18 cellular contexts compared by ENCODE assay signal in the genomic region with DNA sequence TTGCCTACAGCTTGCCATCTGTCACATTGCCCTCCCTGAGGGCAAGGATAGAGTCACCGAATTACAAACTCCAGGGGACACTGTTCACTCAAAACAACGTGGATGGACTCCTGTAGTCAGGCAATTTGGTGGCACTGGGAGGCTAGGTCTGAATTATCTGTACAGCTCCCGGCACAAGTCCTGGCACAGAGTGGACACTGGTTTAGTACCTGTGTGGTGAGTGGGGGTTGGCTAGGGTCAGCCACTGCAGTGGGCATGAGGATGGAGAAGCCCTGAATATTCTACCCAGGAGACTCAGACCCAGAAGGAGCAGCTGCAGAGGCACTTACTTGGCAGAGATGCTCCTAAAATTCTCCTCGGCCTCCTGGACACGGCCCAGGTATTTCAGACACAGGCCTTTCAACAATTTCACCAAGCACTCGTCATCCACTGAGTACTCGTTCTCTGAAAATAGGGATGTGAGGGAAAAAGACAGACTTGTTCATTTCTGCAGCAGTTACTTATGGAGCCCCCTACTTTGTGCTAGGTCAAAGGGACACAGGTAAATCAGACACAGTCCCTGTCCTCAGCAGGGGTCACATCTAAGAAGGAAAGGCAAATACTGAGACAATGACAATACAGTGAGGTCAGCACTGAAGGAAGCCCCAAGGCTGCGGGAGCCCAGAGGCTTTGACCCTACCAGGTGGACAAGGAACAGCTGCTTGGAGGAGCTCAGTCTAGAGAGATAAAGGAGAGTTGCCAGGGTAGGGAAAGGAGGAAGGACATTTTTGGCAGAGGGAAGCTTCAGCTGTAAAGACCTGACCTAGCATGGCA. TPM values are rescaled to one million over a fixed set of nuclear protein-coding genes. Genes with fewer than 3 reads are reported as not detected.
DNase-seq lines count a peak whose midpoint lies in the region; ATAC-seq and TF ChIP-seq lines count a peak whose summit lies in the region.
"Had no signal": no experiment of that assay in that cellular context is flagged by ENCODE, and none has a peak within 500 bp of the region (broad histone marks: within the 10 kb centered on the region; RNA-seq: fewer than 3 reads in every experiment).

No MANE protein-coding gene starts in this region.

- H3K79me2 ChIP-seq in mesendoderm (ENCODE audit: control insufficient read depth, insufficient read depth, low read length) (no peaks in the 10 kb centered on the region), PC-9 (ENCODE audit: low read depth) (no peaks in the 10 kb centered on the region)

- no peaks in the 10 kb centered on the region for H3K4me1 ChIP-seq in mesendoderm (ENCODE audit: control insufficient read depth, low read depth, low read length)
- peaks cover 0 to 11% (median 4%) of the 10 kb centered on the region in 4 donors for H3K4me1 ChIP-seq in stomach
- H3K4me1 ChIP-seq in PC-9 (replicated peaks; ENCODE audit: insufficient read depth), result no peaks in the 10 kb centered on the region
- H3K4me1 ChIP-seq: A549, Caco-2 had no signal

- no peak overlapping the region for H3K23ac ChIP-seq in mesendoderm (ENCODE audit: low read length)

- H3K4ac ChIP-seq in mesendoderm (ENCODE audit: low read depth, low read length), result no peak overlapping the region

- H4K5ac ChIP-seq in mesendoderm (ENCODE audit: low read length), result no peak overlapping the region

- no peak for ATAC-seq in GM19397 (IDR thresholded peaks at IDR 0.05; ENCODE audit: unreplicated experiment)
- ATAC-seq: GM23338, HCT116 had no signal

- H3K79me1 ChIP-seq in mesendoderm (ENCODE audit: low read length), result no peaks in the 10 kb centered on the region

- no peak overlapping the region for H2AK5ac ChIP-seq in mesendoderm (ENCODE audit: low read length)

- no peaks in the 10 kb centered on the region for H3K9me3 ChIP-seq in stomach
- H3K9me3 ChIP-seq in PC-9 (ENCODE audit: insufficient read depth, low read depth), result no peaks in the 10 kb centered on the region
- H3K9me3 ChIP-seq: A549, Caco-2 had no signal

- peak; percentile 42 for DNase-seq in activated CD8-positive, alpha-beta memory T cell treated with anti-CD3 and anti-CD28 coated beads for 24 hours
- DNase-seq in activated CD8-positive, alpha-beta memory T cell treated with anti-CD3 and anti-CD28 coated beads, Interleukin-2, amount 50 U/mL, for 48 hours, result no peak
- DNase-seq in cerebellum (ENCODE audit: low spot score) (peak; percentile 39), mesendoderm (peak; percentile 29), stomach (peak; percentile 5), PC-9 (no peak), T-helper 9 cell (no peak)
- DNase-seq: AML-193; Caco-2; CD4-positive, alpha-beta T cell; GDM1; H7 had no signal

- BruUV-seq in PC-9 (replicated peaks; lab: Mats Ljungman, UMichigan), result no TSS peak

- H3K4me2 ChIP-seq in mesendoderm (ENCODE audit: low read length) (no peak overlapping the region), PC-9 (no peak overlapping the region)
- H3K4me2 ChIP-seq: A549, GM23338 had no signal

- no peak overlapping the region for H4K8ac ChIP-seq in mesendoderm (ENCODE audit: low read depth, low read length)

- no peaks in the 10 kb centered on the region for H4K20me1 ChIP-seq in PC-9 (ENCODE audit: insufficient read depth)

- no CpG with 5 or more reads among the region's 8 CpGs for WGBS in mesendoderm (ENCODE audit: extremely low coverage, insufficient coverage, low lambda C conversion rate)
- WGBS in stomach, 5 donors, result 78 to 93% (median 88%) methylated on average over 8 of the region's 8 CpGs

- intact Hi-C loops in stomach (cut with DNase I; ENCODE audit: low total_unique reads), result no loop called here
- intact Hi-C loops in PC-9 (cut with micrococcal nuclease; ENCODE audit: unreplicated experiment), result loop anchor here (10.0 kb wide), 1 partner anchor 515 kb away; no protein-coding TSS in a partner anchor

- H2BK5ac ChIP-seq in mesendoderm (ENCODE audit: low read length), result no peak overlapping the region

- no peak for TF ChIP-seq CTCF in stomach (IDR thresholded peaks at IDR 0.05)
- no peak for TF ChIP-seq CTCF in PC-9 (conservative IDR thresholded peaks at IDR 0.05)

- no peak overlapping the region for H3K9ac ChIP-seq in mesendoderm (ENCODE audit: low read length)

- no peaks in the 10 kb centered on the region; the same call in 1 of the 2 replicates for H3F3A ChIP-seq in PC-9 (ENCODE audit: insufficient read depth, low read depth)

- H2AFZ ChIP-seq in PC-9, result no peak overlapping the region
- H2AFZ ChIP-seq: GM23338 had no signal

- H3K36me3 ChIP-seq in mesendoderm (ENCODE audit: control insufficient read depth, insufficient read depth, low read length) (no peaks in the 10 kb centered on the region), stomach (peaks cover 0 to 42% (median 20%) of the 10 kb centered on the region in 4 donors), PC-9 (ENCODE audit: low read depth) (no peaks in the 10 kb centered on the region)

- no peaks in the 10 kb centered on the region for H3K27me3 ChIP-seq in mesendoderm (ENCODE audit: insufficient read depth, low read length, poor library complexity)
- H3K27me3 ChIP-seq in stomach, result no peaks in the 10 kb centered on the region
- H3K27me3 ChIP-seq in PC-9 (ENCODE audit: insufficient read depth, low read depth), result no peaks in the 10 kb centered on the region

- no peak overlapping the region for H3K56ac ChIP-seq in mesendoderm (ENCODE audit: low read length)

- no peak for TF ChIP-seq POLR2A in stomach (IDR thresholded peaks at IDR 0.05)

- H3K18ac ChIP-seq in mesendoderm (ENCODE audit: low read length), result no peak overlapping the region

- no peak overlapping the region for H3K27ac ChIP-seq in mesendoderm (ENCODE audit: low read depth, low read length)
- no peak overlapping the region for H3K27ac ChIP-seq in stomach
- H3K27ac ChIP-seq in PC-9, result no peak overlapping the region
- H3K27ac ChIP-seq: 22Rv1, A549, C4-2B had no signal

- H3K4me3 ChIP-seq in mesendoderm (ENCODE audit: low read length) (no peak overlapping the region), stomach (no peak overlapping the region), PC-9 (no peak overlapping the region)
- H3K4me3 ChIP-seq: A549, GM23338 had no signal

- H3K9me2 ChIP-seq in PC-9 (ENCODE audit: insufficient read depth), result no peaks in the 10 kb centered on the region

- H2BK120ac ChIP-seq in mesendoderm (ENCODE audit: low read depth, low read length), result no peak overlapping the region

- H2BK15ac ChIP-seq in mesendoderm (replicated peaks; ENCODE audit: low read depth), result no peak overlapping the region

- no peak for TF ChIP-seq EP300 in stomach (IDR thresholded peaks at IDR 0.05)

- POLR2A ChIA-PET in PC-9 (lab: Charles Lee; ENCODE audit: unreplicated experiment), result interaction anchor here (0.7 kb wide), 1 partner anchor 170 kb away, joined by 4 read pairs; no protein-coding TSS in a partner anchor

- CTCF ChIA-PET in PC-9 (lab: Charles Lee), result no interaction called here

RNA-seq across cellular contexts. Expression of gene TTC39A, which starts 40.5 kb away (rescaled TPM):
- total RNA-seq in cerebellum (7.0 TPM), stomach (100 to 1,000 TPM in 1 of 5 donors, 10 to 100 TPM in 4; 19.3 to 159 (median 33.6) TPM), PC-9 (2021) (7.3 and 10.4 TPM in 2 replicates)
- polyA plus RNA-seq in mesendoderm (2013, experiment 1 of 2), result 3.7 TPM
- polyA plus RNA-seq in mesendoderm (2013, experiment 2 of 2), result 3.6 TPM
- 10 to 100 TPM in 2 of 3 donors, 1 to 10 TPM in 1; 8.3 to 59.3 (median 21.6) TPM for polyA plus RNA-seq in stomach
- total RNA-seq: CD4-positive, alpha-beta T cell had no signal

RNA-seq across cellular contexts. Expression of gene RNF11, which starts 53.8 kb away (rescaled TPM):
- total RNA-seq in cerebellum (141 TPM), stomach (100 to 1,000 TPM in 3 of 5 donors, 10 to 100 TPM in 2; 43.5 to 120 (median 107) TPM), PC-9 (2021) (63.0 and 73.2 TPM in 2 replicates)
- polyA plus RNA-seq in mesendoderm (2013, experiment 1 of 2), result 52.5 TPM
- 53.1 TPM for polyA plus RNA-seq in mesendoderm (2013, experiment 2 of 2)
- 10 to 100 TPM; 34.6 to 78.2 (median 70.7) TPM for polyA plus RNA-seq in stomach

Comparison
In these comparisons a context has a peak if more than half of its experiments do, and no peak if none do; other contexts are left out.
1. DNase-seq: peak in activated CD8-positive, alpha-beta memory T cell treated with anti-CD3 and anti-CD28 coated beads for 24 hours (single experiment), cerebellum (single experiment), mesendoderm (single experiment) and stomach (single experiment); none in activated CD8-positive, alpha-beta memory T cell treated with anti-CD3 and anti-CD28 coated beads, Interleukin-2, amount 50 U/mL, for 48 hours (single experiment), PC-9 (0 of 2) and T-helper 9 cell (single experiment).